26 cellular contexts compared by ENCODE assay signal in genomic region chr3:160023476-160023875, GRCh38. TPM values are rescaled to one million over a fixed set of nuclear protein-coding genes. Genes with fewer than 3 reads are reported as not detected.
"Had no signal": no experiment of that assay in that cellular context is flagged by ENCODE, and none has a peak within 500 bp of the region (broad histone marks: within the 10 kb centered on the region; RNA-seq: fewer than 3 reads in every experiment).

No MANE protein-coding gene starts in this region.

- H3K9me3 ChIP-seq: right lobe of liver, tibial artery had no signal

- H3K27me3 ChIP-seq: right lobe of liver, tibial artery had no signal

- H3K4me1 Mint-ChIP-seq: nephron had no signal

- H3K27ac ChIP-seq: right lobe of liver, skin epidermis, tibial artery had no signal

- H3K9me3 Mint-ChIP-seq: activated naive CD4-positive, alpha-beta T cell treated with anti-CD3 and anti-CD28 coated beads for 36 hours; activated naive CD8-positive, alpha-beta T cell treated with anti-CD3 and anti-CD28 coated beads, Interleukin-2, amount 10 ng/mL, durations not matched to agents 7 days and 5 days; activated T-cell treated with anti-CD3 and anti-CD28 coated beads, Interleukin-2, amount 50 U/mL, for 4 hours; dendritic cell treated with granulocyte-macrophage colony-stimulating factor and Interleukin-4, amounts not matched to agents 40 ng/mL and 50 ng/mL, for 4 days; nephron; stimulated activated effector memory CD8-positive, alpha-beta T cell treated with anti-CD3 and anti-CD28 coated beads, Interleukin-12 subunit alpha, Interleukin-12 subunit beta, amount 100 ng/mL, for 72 hours; stimulated activated naive CD8-positive, alpha-beta T cell treated with anti-CD3 and anti-CD28 coated beads, Interleukin-15, amount 100 ng/mL, for 72 hours; WTC11 had no signal

- H3K36me3 Mint-ChIP-seq: activated naive CD8-positive, alpha-beta T cell treated with anti-CD3 and anti-CD28 coated beads, Interleukin-2, amount 10 ng/mL, durations not matched to agents 7 days and 5 days; memory B cell; stimulated activated effector memory CD8-positive, alpha-beta T cell treated with anti-CD3 and anti-CD28 coated beads, Interleukin-12 subunit alpha, Interleukin-12 subunit beta, amount 100 ng/mL, for 72 hours; WTC11 had no signal

- FAIRE-seq: keratinocyte had no signal

- H3K4me1 ChIP-seq: right lobe of liver, tibial artery had no signal

- H3K4me3 Mint-ChIP-seq: activated naive CD4-positive, alpha-beta T cell treated with anti-CD3 and anti-CD28 coated beads for 36 hours; activated naive CD8-positive, alpha-beta T cell treated with anti-CD3 and anti-CD28 coated beads, Interleukin-2, amount 10 ng/mL, durations not matched to agents 7 days and 5 days; activated T-cell treated with anti-CD3 and anti-CD28 coated beads, Interleukin-2, amount 50 U/mL, for 4 hours; dendritic cell treated with granulocyte-macrophage colony-stimulating factor and Interleukin-4, amounts not matched to agents 40 ng/mL and 50 ng/mL, for 4 days; memory B cell; nephron; stimulated activated effector memory CD8-positive, alpha-beta T cell treated with anti-CD3 and anti-CD28 coated beads, Interleukin-12 subunit alpha, Interleukin-12 subunit beta, amount 100 ng/mL, for 72 hours; stimulated activated naive CD8-positive, alpha-beta T cell treated with anti-CD3 and anti-CD28 coated beads, Interleukin-15, amount 100 ng/mL, for 72 hours; WTC11 had no signal

- H3K27ac Mint-ChIP-seq: activated naive CD4-positive, alpha-beta T cell treated with anti-CD3 and anti-CD28 coated beads for 36 hours; activated naive CD8-positive, alpha-beta T cell treated with anti-CD3 and anti-CD28 coated beads, Interleukin-2, amount 10 ng/mL, durations not matched to agents 7 days and 5 days; dendritic cell treated with granulocyte-macrophage colony-stimulating factor and Interleukin-4, amounts not matched to agents 40 ng/mL and 50 ng/mL, for 4 days; memory B cell; nephron; stimulated activated effector memory CD8-positive, alpha-beta T cell treated with anti-CD3 and anti-CD28 coated beads, Interleukin-12 subunit alpha, Interleukin-12 subunit beta, amount 100 ng/mL, for 72 hours; WTC11 had no signal

- DNase-seq: activated CD4-positive, alpha-beta T cell treated with anti-CD3 and anti-CD28 coated beads, Interleukin-2, amount 50 U/mL, for 4 hours; activated CD8-positive, alpha-beta memory T cell treated with anti-CD3 and anti-CD28 coated beads, Interleukin-2, amount 50 U/mL, for 48 hours; activated effector memory CD4-positive, alpha-beta T cell treated with Interleukin-2 at 50 U/mL for 16 hours; activated naive CD4-positive, alpha-beta T cell treated with anti-CD3 and anti-CD28 coated beads for 36 hours; activated naive CD8-positive, alpha-beta T cell treated with anti-CD3 and anti-CD28 coated beads, Interleukin-2, amount 10 ng/mL, durations not matched to agents 7 days and 5 days; activated T-cell treated with anti-CD3 and anti-CD28 coated beads, Interleukin-2, amount 50 U/mL, for 4 hours; amniotic stem cell; caudate nucleus; effector CD8-positive, alpha-beta T cell; left colon; nucleus accumbens; posterior cingulate gyrus; right lobe of liver; stimulated activated CD4-positive, alpha-beta T cell treated with anti-CD3 and anti-CD28 coated beads, Interleukin-2, amount 100 ng/mL, for 24 hours; stimulated activated naive CD8-positive, alpha-beta T cell treated with anti-CD3 and anti-CD28 coated beads, Interleukin-15, amount 100 ng/mL, for 72 hours; T-helper 1 cell; T-helper 9 cell; tibial artery had no signal

- H3K4me3 ChIP-seq: right lobe of liver, skin epidermis, tibial artery had no signal

- H3K27me3 Mint-ChIP-seq: dendritic cell treated with granulocyte-macrophage colony-stimulating factor and Interleukin-4, amounts not matched to agents 40 ng/mL and 50 ng/mL, for 4 days; memory B cell had no signal

- H3K36me3 ChIP-seq: right lobe of liver, tibial artery had no signal

- ATAC-seq: activated T-cell treated with anti-CD3 and anti-CD28 coated beads, Interleukin-2, amount 50 U/mL, for 4 hours; left colon; right lobe of liver; stimulated activated effector memory CD8-positive, alpha-beta T cell treated with anti-CD3 and anti-CD28 coated beads, Interleukin-12 subunit alpha, Interleukin-12 subunit beta, amount 100 ng/mL, for 72 hours; stimulated activated naive CD8-positive, alpha-beta T cell treated with anti-CD3 and anti-CD28 coated beads, Interleukin-15, amount 100 ng/mL, for 72 hours; WTC11 had no signal

RNA-seq across cellular contexts. Expression of gene IL12A, which starts 34.8 kb away (rescaled TPM):
- total RNA-seq: activated CD8-positive, alpha-beta memory T cell treated with anti-CD3 and anti-CD28 coated beads for 36 hours; activated naive CD4-positive, alpha-beta T cell treated with anti-CD3 and anti-CD28 coated beads for 36 hours had no signal
